18 cellular contexts compared by ENCODE assay signal in the genomic region with DNA sequence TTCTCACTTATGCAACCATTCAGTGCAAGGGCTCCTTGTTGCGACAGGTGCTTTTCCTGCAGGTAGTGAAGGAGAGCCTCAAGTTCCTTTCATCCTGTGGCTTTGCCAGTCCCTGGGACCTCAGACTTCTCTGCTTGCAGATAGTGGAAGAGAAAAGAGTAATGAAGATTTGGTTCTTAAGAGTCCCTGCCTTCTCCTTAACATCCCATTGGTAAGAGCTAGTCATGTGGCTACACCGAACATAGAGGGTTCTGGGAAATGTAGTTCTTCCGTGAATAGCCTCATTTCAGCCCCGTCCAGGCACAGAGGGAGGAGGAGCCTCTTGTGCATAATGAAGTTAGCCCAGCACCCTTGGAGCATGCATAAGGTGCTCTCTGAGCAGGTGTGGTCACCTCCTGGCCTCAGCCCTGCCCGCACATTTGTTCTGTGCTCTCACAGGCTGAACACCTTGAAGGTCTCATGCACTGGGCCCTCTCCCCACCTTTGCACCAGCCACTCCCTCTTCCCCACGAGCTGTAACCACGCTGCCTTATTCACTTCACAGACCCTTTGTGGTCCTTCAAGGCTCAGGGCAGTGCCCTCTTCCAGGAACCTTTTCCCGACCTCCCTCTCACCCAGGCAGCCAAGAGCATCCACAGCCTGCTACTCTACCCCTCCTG.
DNase-seq lines count a peak whose midpoint lies in the region; ATAC-seq and TF ChIP-seq lines count a peak whose summit lies in the region.
"Had no signal": no experiment of that assay in that cellular context is flagged by ENCODE, and none has a peak within 500 bp of the region (broad histone marks: within the 10 kb centered on the region; RNA-seq: fewer than 3 reads in every experiment).

No MANE protein-coding gene starts in this region.

- H2BK20ac ChIP-seq in H9 (ENCODE audit: low read depth, low read length, poor library complexity, severe bottlenecking) = no peak overlapping the region

- H4K91ac ChIP-seq in H9 (ENCODE audit: insufficient read length, low read depth, low read length) = no peak overlapping the region

- WGBS in H9 (ENCODE audit: extremely low coverage, insufficient read length, low lambda C conversion rate) = no CpG with 5 or more reads among the region's 8 CpGs

- no peaks in the 10 kb centered on the region for H3K4me1 ChIP-seq in H9 (ENCODE audit: insufficient read depth, low read length)
- H3K4me1 ChIP-seq: ascending aorta, left ventricle myocardium inferior, SJSA1 had no signal

- CTCF ChIA-PET in CD4-positive, alpha-beta T cell (lab: Charles Lee) = no interaction called here

- peak overlapping the region; percentile 11 for H3K4me3 Mint-ChIP-seq in CD4-positive, alpha-beta T cell
- H3K4me3 Mint-ChIP-seq in H9 = no peak overlapping the region
- H3K4me3 Mint-ChIP-seq in T-helper 2 cell treated with Interferon-gamma antibody and Interleukin-4, amounts not matched to agents 5 μg/mL and 100 μg/mL, for 36 hours = no peak overlapping the region
- H3K4me3 Mint-ChIP-seq: HFFc6, IgD-negative memory B cell had no signal

- H3K56ac ChIP-seq in H9 (ENCODE audit: insufficient read length, low read depth, low read length) = no peak overlapping the region

- no peak overlapping the region for H3T11ph ChIP-seq in H9 (ENCODE audit: low read length)

- no peaks in the 10 kb centered on the region for H3K23me2 ChIP-seq in H9 (ENCODE audit: insufficient read length, low read depth, low read length, poor library complexity, severe bottlenecking)

- H3K9ac ChIP-seq in H9 (ENCODE audit: extremely low read depth, insufficient read length, low read length) = no peak overlapping the region

- no peak overlapping the region for H2AK5ac ChIP-seq in H9 (ENCODE audit: insufficient read length, low read length)

- no peaks in the 10 kb centered on the region for H3K9me3 ChIP-seq in CD4-positive, alpha-beta T cell (ENCODE audit: control insufficient read depth, low read length)
- H3K9me3 ChIP-seq in H9 (ENCODE audit: control insufficient read depth, low read depth, low read length) = no peaks in the 10 kb centered on the region
- H3K9me3 ChIP-seq: ascending aorta, left ventricle myocardium inferior, ovary, SJSA1 had no signal

- no peaks in the 10 kb centered on the region for H3K79me1 ChIP-seq in H9 (ENCODE audit: insufficient read depth, low read depth, low read length, poor library complexity, severe bottlenecking)

- TF ChIP-seq CTCF in CD4-positive, alpha-beta T cell (IDR thresholded peaks at IDR 0.05) = no peak
- no peak for TF ChIP-seq CTCF in H9 (conservative IDR thresholded peaks at IDR 0.05)

- H3K27ac Mint-ChIP-seq in CD4-positive, alpha-beta T cell = no peak overlapping the region
- H3K27ac Mint-ChIP-seq in H9 = no peak overlapping the region
- peak overlapping the region; percentile 49 for H3K27ac Mint-ChIP-seq in T-helper 2 cell treated with Interferon-gamma antibody and Interleukin-4, amounts not matched to agents 5 μg/mL and 100 μg/mL, for 36 hours
- H3K27ac Mint-ChIP-seq: HFFc6, IgD-negative memory B cell had no signal

- H3K27me3 Mint-ChIP-seq in CD4-positive, alpha-beta T cell = no peaks in the 10 kb centered on the region
- H3K27me3 Mint-ChIP-seq in H9 (ENCODE audit: low read depth) = peaks cover 2% of the 10 kb centered on the region
- H3K27me3 Mint-ChIP-seq in T-helper 2 cell treated with Interferon-gamma antibody and Interleukin-4, amounts not matched to agents 5 μg/mL and 100 μg/mL, for 36 hours (ENCODE audit: low read depth) = no peaks in the 10 kb centered on the region
- H3K27me3 Mint-ChIP-seq: IgD-negative memory B cell had no signal

- no peak overlapping the region for H3K4me2 ChIP-seq in H9 (ENCODE audit: insufficient read depth, insufficient read length, low read length)

- H2BK5ac ChIP-seq in H9 (ENCODE audit: insufficient read length, low read length) = no peak overlapping the region

- no peak overlapping the region for H3K14ac ChIP-seq in H9 (ENCODE audit: insufficient read depth, low read length)

- no peak overlapping the region for H3K18ac ChIP-seq in H9 (ENCODE audit: insufficient read length, low read depth, low read length)

- peaks cover 21% of the 10 kb centered on the region for H3K4me1 Mint-ChIP-seq in CD4-positive, alpha-beta T cell (ENCODE audit: low read depth)
- peaks cover 21 to 26% of the 10 kb centered on the region in 2 experiments for H3K4me1 Mint-ChIP-seq in H9
- H3K4me1 Mint-ChIP-seq in T-helper 2 cell treated with Interferon-gamma antibody and Interleukin-4, amounts not matched to agents 5 μg/mL and 100 μg/mL, for 36 hours (ENCODE audit: low read depth) = no peaks in the 10 kb centered on the region
- H3K4me1 Mint-ChIP-seq: IgD-negative memory B cell had no signal

- H3K79me2 ChIP-seq in H9 (ENCODE audit: insufficient read depth, low read length) = no peaks in the 10 kb centered on the region

- no peaks in the 10 kb centered on the region for H4K20me1 ChIP-seq in H9 (ENCODE audit: control insufficient read depth, insufficient read depth, insufficient read length)

- H4K5ac ChIP-seq in H9 (ENCODE audit: insufficient read length, low read depth, low read length) = no peak overlapping the region

- no peaks in the 10 kb centered on the region for H3K36me3 Mint-ChIP-seq in CD4-positive, alpha-beta T cell (ENCODE audit: low read depth)
- H3K36me3 Mint-ChIP-seq in H9 (ENCODE audit: insufficient read depth in 1 of 3, low read depth in 3 of 3) = no peaks in the 10 kb centered on the region; a peak in 1 of 7 replicates
- no peaks in the 10 kb centered on the region for H3K36me3 Mint-ChIP-seq in T-helper 2 cell treated with Interferon-gamma antibody and Interleukin-4, amounts not matched to agents 5 μg/mL and 100 μg/mL, for 36 hours (ENCODE audit: low read depth)
- H3K36me3 Mint-ChIP-seq: IgD-negative memory B cell had no signal

- no peak overlapping the region for H2BK15ac ChIP-seq in H9 (ENCODE audit: low read depth, low read length)

- intact Hi-C loops in CD4-positive, alpha-beta T cell (cut with DNase I, micrococcal nuclease) = no loop called here

- H3K23ac ChIP-seq in H9 (ENCODE audit: insufficient read length, low read depth, low read length) = no peak overlapping the region

- no peak overlapping the region for H2BK12ac ChIP-seq in H9 (ENCODE audit: insufficient read length, low read depth, low read length)

- H2BK120ac ChIP-seq in H9 (ENCODE audit: low read depth, low read length, poor library complexity, severe bottlenecking) = no peak overlapping the region

- no peak overlapping the region for H3K27ac ChIP-seq in CD4-positive, alpha-beta T cell (ENCODE audit: low read depth, low read length)
- no peak overlapping the region for H3K27ac ChIP-seq in H9 (ENCODE audit: insufficient read length, low read depth, low read length)
- H3K27ac ChIP-seq: ascending aorta, left ventricle myocardium inferior, ovary, SJSA1 had no signal

- no peaks in the 10 kb centered on the region for H3K27me3 ChIP-seq in CD4-positive, alpha-beta T cell (ENCODE audit: control insufficient read depth, insufficient read depth, low read length)
- no peaks in the 10 kb centered on the region for H3K27me3 ChIP-seq in H9 (ENCODE audit: insufficient read depth, low read length)
- H3K27me3 ChIP-seq: ascending aorta, ovary, SJSA1 had no signal

- POLR2A ChIA-PET in CD4-positive, alpha-beta T cell (lab: Charles Lee) = interaction anchor here (0.9 to 1.0 kb wide), 2 partner anchors 11 to 12 kb away, joined by 3 read pairs; no protein-coding TSS in a partner anchor

- peak; percentile 86 for ATAC-seq in CD4-positive, alpha-beta T cell (ENCODE audit: poor library complexity)
- ATAC-seq in GM18873 (IDR thresholded peaks at IDR 0.05; ENCODE audit: low FRiP score, unreplicated experiment) (no peak), GM19351 (IDR thresholded peaks at IDR 0.05; ENCODE audit: unreplicated experiment) (no peak)

- DNase-seq in CD4-positive, alpha-beta T cell = no peak
- peak; percentile 48 for DNase-seq in H9
- DNase-seq in T-helper 2 cell treated with Interferon-gamma antibody and Interleukin-4, amounts not matched to agents 5 μg/mL and 100 μg/mL, for 36 hours (ENCODE audit: low spot score) = no peak
- peak; percentile 47 for DNase-seq in mesenteric fat pad (ENCODE audit: low spot score)
- no peak for DNase-seq in putamen (ENCODE audit: low spot score)
- no peak for DNase-seq in cortex of kidney (lab: John Stamatoyannopoulos, UW)
- DNase-seq: activated CD4-positive, alpha-beta T cell treated with anti-CD3 and anti-CD28 coated beads, Interleukin-2, amount 50 U/mL, for 48 hours; Calu3; HFFc6; left ventricle myocardium inferior; NCI-H2171 treated with DMSO at 0.1 percent for 48 hours; stimulated activated naive CD4-positive, alpha-beta T cell had no signal

- no peak overlapping the region for H3K4ac ChIP-seq in H9 (ENCODE audit: low read depth, low read length)

- no peak overlapping the region for H4K8ac ChIP-seq in H9 (replicated peaks; ENCODE audit: insufficient read length, low read depth, low read length)

- no peak overlapping the region for H2AFZ ChIP-seq in H9 (ENCODE audit: low read length)

- no peaks in the 10 kb centered on the region for H3K9me3 Mint-ChIP-seq in CD4-positive, alpha-beta T cell
- no peaks in the 10 kb centered on the region for H3K9me3 Mint-ChIP-seq in H9
- no peaks in the 10 kb centered on the region for H3K9me3 Mint-ChIP-seq in T-helper 2 cell treated with Interferon-gamma antibody and Interleukin-4, amounts not matched to agents 5 μg/mL and 100 μg/mL, for 36 hours

Comparison
In these comparisons a context has a peak if more than half of its experiments do, and no peak if none do; other contexts are left out.
1. DNase-seq: peak in H9 (single experiment) and mesenteric fat pad (single experiment); none in CD4-positive, alpha-beta T cell (0 of 10), T-helper 2 cell treated with Interferon-gamma antibody and Interleukin-4, amounts not matched to agents 5 μg/mL and 100 μg/mL, for 36 hours (single experiment), putamen (single experiment) and cortex of kidney (single experiment).